In the genomic region with DNA sequence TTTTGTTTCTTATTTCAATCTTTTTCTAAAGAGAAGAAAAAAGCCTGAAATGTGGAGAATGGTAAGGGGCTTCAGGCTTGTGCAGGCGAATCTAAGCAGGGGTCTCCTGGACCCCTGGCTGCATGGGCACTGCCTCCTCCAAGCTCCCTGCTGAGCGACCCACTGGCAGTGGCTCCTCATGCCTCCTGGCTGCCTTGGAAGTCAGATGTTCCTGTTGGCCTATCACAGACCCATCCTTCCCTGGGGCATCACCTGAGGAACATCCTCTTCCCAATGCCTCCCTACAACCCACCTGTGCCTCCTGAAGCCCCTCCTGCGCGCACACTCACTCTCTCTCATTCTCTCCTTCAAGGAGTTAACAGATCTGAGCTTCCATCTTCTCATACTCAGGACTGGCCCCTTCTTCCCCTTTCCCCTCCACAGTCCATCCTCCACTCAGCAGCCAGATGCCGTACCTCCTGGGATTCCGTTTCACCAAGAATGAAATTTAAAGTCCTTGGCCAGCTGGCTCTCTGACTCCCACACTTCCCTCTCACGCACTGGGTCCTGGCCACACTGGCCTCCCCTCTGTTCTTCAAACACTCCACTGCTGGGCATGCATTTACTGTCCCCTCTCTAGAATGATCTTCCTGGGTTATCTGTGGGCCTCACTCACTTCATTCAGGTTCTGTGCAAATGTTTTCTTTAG, we compare ENCODE assay signal across 17 cellular contexts.
"Had no signal": no experiment of that assay in that cellular context is flagged by ENCODE, and none has a peak within 500 bp of the region (broad histone marks: within the 10 kb centered on the region; RNA-seq: fewer than 3 reads in every experiment).

No MANE protein-coding gene starts in this region.

- H3K27me3 ChIP-seq: brain microvascular endothelial cell, heart right ventricle had no signal

- H3K4me3 Mint-ChIP-seq: activated B cell treated with CpG ODN at 0.5 μM for 24 hours; central memory CD8-positive, alpha-beta T cell; dendritic cell treated with granulocyte-macrophage colony-stimulating factor and Interleukin-4, amounts not matched to agents 40 ng/mL and 50 ng/mL, for 4 days; T-helper 2 cell treated with Interferon-gamma antibody and Interleukin-4, amounts not matched to agents 5 μg/mL and 100 μg/mL, for 36 hours had no signal

- H3K4me3 ChIP-seq: gastroesophageal sphincter, heart right ventricle, thoracic aorta had no signal

- H3K9me3 ChIP-seq: gastroesophageal sphincter, heart right ventricle, neutrophil, thoracic aorta had no signal

- DNase-seq: activated B cell treated with CpG ODN at 0.5 μM for 24 hours; activated CD4-positive, alpha-beta T cell treated with anti-CD3 and anti-CD28 coated beads for 48 hours; anterior cingulate cortex; brain microvascular endothelial cell; effector memory CD4-positive, alpha-beta T cell; heart right ventricle; retina; stimulated activated CD4-positive, alpha-beta T cell treated with anti-CD3 and anti-CD28 coated beads, Interleukin-4, amount 100 ng/mL, for 1 hour; stimulated activated naive CD4-positive, alpha-beta T cell treated with Interleukin-2 at 50 U/mL for 16 hours; SW 1271 had no signal

- ATAC-seq: gastroesophageal sphincter, heart right ventricle, left lobe of liver had no signal

- H3K27me3 Mint-ChIP-seq: central memory CD8-positive, alpha-beta T cell had no signal

- H3K36me3 ChIP-seq: brain microvascular endothelial cell, gastroesophageal sphincter, neutrophil, thoracic aorta had no signal

- H3K27ac Mint-ChIP-seq: activated B cell treated with CpG ODN at 0.5 μM for 24 hours; dendritic cell treated with granulocyte-macrophage colony-stimulating factor and Interleukin-4, amounts not matched to agents 40 ng/mL and 50 ng/mL, for 4 days; T-helper 2 cell treated with Interferon-gamma antibody and Interleukin-4, amounts not matched to agents 5 μg/mL and 100 μg/mL, for 36 hours had no signal

- H3K27ac ChIP-seq: brain microvascular endothelial cell, gastroesophageal sphincter, heart right ventricle, neutrophil, thoracic aorta had no signal
